In genomic region chr20:49936153-49937022, GRCh38 we compare ENCODE assay signal across 8 cellular contexts. TPM values are rescaled to one million over a fixed set of nuclear protein-coding genes. Genes with fewer than 3 reads are reported as not detected.
A peak's percentile ranks its signal among the peaks of the same experiment; 100 is the strongest.
DNase-seq lines count a peak whose midpoint lies in the region; ATAC-seq and TF ChIP-seq lines count a peak whose summit lies in the region.

Gene RNF114 (plus strand): TSS chr20:49936397. CDS start chr20:49936413, 16 bp downstream.

- H3K9me3 ChIP-seq in SJCRH30 (replicated peaks): no peaks in the 10 kb centered on the region
- H3K9me3 ChIP-seq in neural cell (ENCODE audit: low read length): no peaks in the 10 kb centered on the region

- TF ChIP-seq RAD21 in neural cell (conservative IDR thresholded peaks at IDR 0.05): no peak

- H3K9ac ChIP-seq in neural cell (ENCODE audit: low read length): peak within 1 kb of the TSS; percentile 92

- H3K79me2 ChIP-seq in neural cell (replicated peaks; ENCODE audit: insufficient read depth, low read length): peaks cover 46% of the 10 kb centered on the region

- H3F3A ChIP-seq in neural cell (ENCODE audit: insufficient read depth, low read length, poor library complexity, severe bottlenecking): no peaks in the 10 kb centered on the region

- H3K4me3 ChIP-seq in SJCRH30 (peak within 1 kb of the TSS; percentile 98), fibroblast of villous mesenchyme (ENCODE audit: low read depth, low read length) (peak within 1 kb of the TSS; percentile 96), neural cell (ENCODE audit: low read length) (peak within 1 kb of the TSS; percentile 100)

- peaks cover 17% of the 10 kb centered on the region for H3K36me3 ChIP-seq in SJCRH30
- no peaks in the 10 kb centered on the region for H3K36me3 ChIP-seq in neural cell (ENCODE audit: insufficient read depth, low read length)

- H3K27ac ChIP-seq in SJCRH30 (peak within 1 kb of the TSS; percentile 91), neural cell (ENCODE audit: low read length) (peak within 1 kb of the TSS; percentile 68)

- no peaks in the 10 kb centered on the region for H3K9me3 Mint-ChIP-seq in stimulated activated naive CD8-positive, alpha-beta T cell treated with anti-CD3 and anti-CD28 coated beads, Interleukin-15, amount 100 ng/mL, for 72 hours

- DNase-seq in DMS79 (lab: John Stamatoyannopoulos, UW) (peak; percentile 87), M059J (ENCODE audit: low read depth) (peak; percentile 90), SJCRH30 (peak; percentile 94 to 98), activated gamma-delta T cell treated with Interleukin-2 at 50 U/mL for 16 hours (peak; percentile 90), fibroblast of villous mesenchyme (ENCODE audit: low read depth) (peak; percentile 92)
- DNase-seq in stimulated activated naive CD8-positive, alpha-beta T cell treated with anti-CD3 and anti-CD28 coated beads, Interleukin-15, amount 100 ng/mL, for 72 hours: peak; percentile 86 to 88

- peak within 1 kb of the TSS; percentile 67 to 97 for H3K27ac Mint-ChIP-seq in stimulated activated naive CD8-positive, alpha-beta T cell treated with anti-CD3 and anti-CD28 coated beads, Interleukin-15, amount 100 ng/mL, for 72 hours

- H3K27me3 ChIP-seq in SJCRH30 (no peaks in the 10 kb centered on the region), neural cell (ENCODE audit: insufficient read depth, low read depth, low read length) (no peaks in the 10 kb centered on the region)

- H3K4me1 ChIP-seq in SJCRH30: peaks cover 13% of the 10 kb centered on the region

- peak within 1 kb of the TSS; percentile 88 to 97 for H3K4me3 Mint-ChIP-seq in stimulated activated naive CD8-positive, alpha-beta T cell treated with anti-CD3 and anti-CD28 coated beads, Interleukin-15, amount 100 ng/mL, for 72 hours

- no peaks in the 10 kb centered on the region for H3K9me2 ChIP-seq in neural cell (ENCODE audit: insufficient read depth, low read length)

- TF ChIP-seq CTCF in fibroblast of villous mesenchyme (IDR thresholded peaks at IDR 0.05; ENCODE audit: insufficient read depth, low read depth, low read length) (no peak), neural cell (IDR thresholded peaks at IDR 0.05; ENCODE audit: poor library complexity, severe bottlenecking) (peak; percentile 29)

- peak within 1 kb of the TSS; percentile 76 for H2AFZ ChIP-seq in neural cell (ENCODE audit: low read depth, low read length)

- H3K27me3 Mint-ChIP-seq in stimulated activated naive CD8-positive, alpha-beta T cell treated with anti-CD3 and anti-CD28 coated beads, Interleukin-15, amount 100 ng/mL, for 72 hours: no peaks in the 10 kb centered on the region

- TF ChIP-seq EP300 in neural cell (conservative IDR thresholded peaks at IDR 0.05; ENCODE audit: poor library complexity, severe bottlenecking): peak; percentile 38

- H3K4me1 Mint-ChIP-seq in stimulated activated naive CD8-positive, alpha-beta T cell treated with anti-CD3 and anti-CD28 coated beads, Interleukin-15, amount 100 ng/mL, for 72 hours: peaks cover 58% of the 10 kb centered on the region

- ATAC-seq in GM21786 (IDR thresholded peaks at IDR 0.05; ENCODE audit: unreplicated experiment): peak; percentile 63
- peak; percentile 92 for ATAC-seq in stimulated activated naive CD8-positive, alpha-beta T cell treated with anti-CD3 and anti-CD28 coated beads, Interleukin-15, amount 100 ng/mL, for 72 hours

- peak within 1 kb of the TSS; percentile 90 for H3K4me2 ChIP-seq in neural cell (ENCODE audit: low read length)

- no peaks in the 10 kb centered on the region for H4K20me1 ChIP-seq in neural cell (ENCODE audit: insufficient read depth)

TF ChIP-seq in neural cell, 6 proteins besides CTCF, POLR2A, EP300 and RAD21:
- TF ChIP-seq, protein P1, sequence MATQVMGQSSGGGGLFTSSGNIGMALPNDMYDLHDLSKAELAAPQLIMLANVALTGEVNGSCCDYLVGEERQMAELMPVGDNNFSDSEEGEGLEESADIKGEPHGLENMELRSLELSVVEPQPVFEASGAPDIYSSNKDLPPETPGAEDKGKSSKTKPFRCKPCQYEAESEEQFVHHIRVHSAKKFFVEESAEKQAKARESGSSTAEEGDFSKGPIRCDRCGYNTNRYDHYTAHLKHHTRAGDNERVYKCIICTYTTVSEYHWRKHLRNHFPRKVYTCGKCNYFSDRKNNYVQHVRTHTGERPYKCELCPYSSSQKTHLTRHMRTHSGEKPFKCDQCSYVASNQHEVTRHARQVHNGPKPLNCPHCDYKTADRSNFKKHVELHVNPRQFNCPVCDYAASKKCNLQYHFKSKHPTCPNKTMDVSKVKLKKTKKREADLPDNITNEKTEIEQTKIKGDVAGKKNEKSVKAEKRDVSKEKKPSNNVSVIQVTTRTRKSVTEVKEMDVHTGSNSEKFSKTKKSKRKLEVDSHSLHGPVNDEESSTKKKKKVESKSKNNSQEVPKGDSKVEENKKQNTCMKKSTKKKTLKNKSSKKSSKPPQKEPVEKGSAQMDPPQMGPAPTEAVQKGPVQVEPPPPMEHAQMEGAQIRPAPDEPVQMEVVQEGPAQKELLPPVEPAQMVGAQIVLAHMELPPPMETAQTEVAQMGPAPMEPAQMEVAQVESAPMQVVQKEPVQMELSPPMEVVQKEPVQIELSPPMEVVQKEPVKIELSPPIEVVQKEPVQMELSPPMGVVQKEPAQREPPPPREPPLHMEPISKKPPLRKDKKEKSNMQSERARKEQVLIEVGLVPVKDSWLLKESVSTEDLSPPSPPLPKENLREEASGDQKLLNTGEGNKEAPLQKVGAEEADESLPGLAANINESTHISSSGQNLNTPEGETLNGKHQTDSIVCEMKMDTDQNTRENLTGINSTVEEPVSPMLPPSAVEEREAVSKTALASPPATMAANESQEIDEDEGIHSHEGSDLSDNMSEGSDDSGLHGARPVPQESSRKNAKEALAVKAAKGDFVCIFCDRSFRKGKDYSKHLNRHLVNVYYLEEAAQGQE (IDR thresholded peaks at IDR 0.05; ENCODE audit: borderline replicate concordance): peak; percentile 71
- TF ChIP-seq SMC3 (conservative IDR thresholded peaks at IDR 0.05; ENCODE audit: poor library complexity): peak; percentile 24
- TF ChIP-seq EZH2 (IDR thresholded peaks at IDR 0.05; ENCODE audit: borderline replicate concordance, insufficient read depth, low read length, poor library complexity, severe bottlenecking): no peak
- TF ChIP-seq POLR2AphosphoS5 (IDR thresholded peaks at IDR 0.05): peak; percentile 98
- TF ChIP-seq TAF1 (IDR thresholded peaks at IDR 0.05; ENCODE audit: low read depth): peak; percentile 79
- TF ChIP-seq MXI1 (conservative IDR thresholded peaks at IDR 0.05; ENCODE audit: poor library complexity, severe bottlenecking): peak; percentile 93

RNA-seq across cellular contexts. Expression of gene RNF114, which starts in this region (rescaled TPM):
- total RNA-seq in M059J (2014; rRNA removed; shearing (Covaris generic)): 372 and 527 TPM in 2 replicates
- total RNA-seq in SJCRH30 (2014; rRNA removed; shearing (Covaris generic)): 107 and 108 TPM in 2 replicates
- total RNA-seq in fibroblast of villous mesenchyme: 44.1 and 57.0 TPM in 2 replicates
- 109 and 129 TPM in 2 replicates for polyA plus RNA-seq in neural cell
- polyA minus RNA-seq in neural cell: 70.1 and 73.2 TPM in 2 replicates

Comparison
In these comparisons a context has a peak if more than half of its experiments do, and no peak if none do; other contexts are left out.
1. Peak in every context shown above with its lines: DNase-seq, ATAC-seq, H3K4me3 ChIP-seq and H3K27ac ChIP-seq.